In the genomic region with DNA sequence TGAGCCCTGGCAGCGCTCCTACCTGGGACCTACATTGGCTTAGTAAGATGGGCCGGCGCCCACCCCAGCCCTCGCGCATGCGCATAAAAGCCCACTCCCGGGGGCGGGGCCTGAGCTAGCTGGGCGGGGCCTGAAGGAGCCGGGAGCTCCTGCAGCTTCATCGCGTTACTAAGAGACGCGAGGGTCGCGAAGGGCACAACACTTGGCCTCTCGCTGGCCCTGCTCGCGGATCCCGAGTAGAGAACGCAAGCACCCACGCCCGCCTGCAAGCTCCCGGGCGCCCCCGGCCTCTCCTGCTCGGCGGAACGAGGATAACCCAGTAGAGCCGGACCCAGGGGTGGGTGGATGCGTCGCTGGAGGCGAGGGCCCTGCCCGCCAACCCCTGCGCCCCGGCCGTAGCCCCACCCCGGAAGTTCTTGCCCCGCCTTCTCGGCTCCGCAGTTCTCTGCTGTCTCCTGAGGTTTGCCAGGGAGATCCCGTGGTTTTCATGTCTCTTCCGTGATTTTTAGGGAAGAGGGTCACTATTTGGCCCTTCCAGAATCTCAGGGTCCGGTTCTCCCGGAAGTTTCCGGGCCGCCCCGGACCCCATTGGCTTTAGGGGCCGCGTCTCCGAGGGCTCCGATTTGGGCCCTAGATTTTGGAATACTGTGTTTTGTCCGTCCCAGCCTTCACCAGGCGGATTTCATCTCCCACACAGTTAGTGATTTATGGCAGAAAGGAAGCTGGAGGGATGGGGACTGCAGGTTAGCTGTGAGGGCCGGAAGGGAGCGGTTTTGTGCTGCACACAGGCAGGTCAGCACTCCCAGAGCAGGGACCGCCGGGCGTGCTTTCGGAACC, we compare ENCODE assay signal across 8 cellular contexts. TPM values are rescaled to one million over a fixed set of nuclear protein-coding genes. Genes with fewer than 3 reads are reported as not detected.
DNase-seq lines count a peak whose midpoint lies in the region; ATAC-seq and TF ChIP-seq lines count a peak whose summit lies in the region.

A gene with protein sequence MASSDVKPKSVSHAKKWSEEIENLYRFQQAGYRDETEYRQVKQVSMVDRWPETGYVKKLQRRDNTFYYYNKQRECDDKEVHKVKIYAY (plus strand): TSS at position 168 of the 837 bp plus-strand sequence. CDS start 7,081 bp downstream, outside the sequence.

- 0 out of 2 replicates have a peak, but pooled peaks have one; percentile 6 for TF ChIP-seq EP300 in Ishikawa (IDR thresholded peaks at IDR 0.05; ENCODE audit: borderline replicate concordance)

- no peaks in the 10 kb centered on the region for H3K9me3 ChIP-seq in esophagus (ENCODE audit: control insufficient read depth in 2 of 2, insufficient read depth in 1 of 2, low read depth in 1 of 2, low read length in 1 of 2)
- no peaks in the 10 kb centered on the region for H3K9me3 ChIP-seq in mucosa of stomach (ENCODE audit: control insufficient read depth, low read length)

- peak; percentile 72 for ATAC-seq in GM21619 (IDR thresholded peaks at IDR 0.05; ENCODE audit: unreplicated experiment)

- H3K4me3 ChIP-seq in esophagus (ENCODE audit: low read depth in 1 of 2, low read length in 2 of 2) = peak within 1 kb of the TSS; percentile 69 to 77
- H3K4me3 ChIP-seq in mucosa of stomach (ENCODE audit: low read length) = peak within 1 kb of the TSS; percentile 94

- peak within 1 kb of the TSS; percentile 89 for H3K4me3 Mint-ChIP-seq in activated T-cell treated with anti-CD3 and anti-CD28 coated beads, Interleukin-2, amount 50 U/mL, for 24 hours

- peaks cover 34% of the 10 kb centered on the region for H3K4me1 Mint-ChIP-seq in activated T-cell treated with anti-CD3 and anti-CD28 coated beads, Interleukin-2, amount 50 U/mL, for 24 hours (ENCODE audit: low read depth)

- H3K36me3 Mint-ChIP-seq in activated T-cell treated with anti-CD3 and anti-CD28 coated beads, Interleukin-2, amount 50 U/mL, for 24 hours (ENCODE audit: low read depth) = peaks cover 9% of the 10 kb centered on the region

- 0 to 1% methylated on average over 56 to 60 of the region's 60 CpGs for WGBS in esophagus, 2 donors

- no peak for TF ChIP-seq RAD21 in Ishikawa (IDR thresholded peaks at IDR 0.05; ENCODE audit: low read depth)

- peak within 1 kb of the TSS; percentile 96 for H3K27ac Mint-ChIP-seq in activated T-cell treated with anti-CD3 and anti-CD28 coated beads, Interleukin-2, amount 50 U/mL, for 24 hours

- no peaks in the 10 kb centered on the region for H3K9me3 Mint-ChIP-seq in activated T-cell treated with anti-CD3 and anti-CD28 coated beads, Interleukin-2, amount 50 U/mL, for 24 hours

- H3K9ac ChIP-seq in mucosa of stomach (ENCODE audit: low read length) = peak within 1 kb of the TSS; percentile 94

- no peaks in the 10 kb centered on the region for H3K4me1 ChIP-seq in esophagus (ENCODE audit: control insufficient read depth in 2 of 2, insufficient read depth in 2 of 2, low read length in 1 of 2)
- H3K4me1 ChIP-seq in mucosa of stomach (ENCODE audit: control insufficient read depth, insufficient read depth, low read length) = peaks cover 7% of the 10 kb centered on the region

- H3K36me3 ChIP-seq in esophagus (ENCODE audit: control insufficient read depth in 2 of 2, insufficient read depth in 2 of 2, low read length in 1 of 2) (no peaks in the 10 kb centered on the region), mucosa of stomach (ENCODE audit: control insufficient read depth, insufficient read depth, low read length) (no peaks in the 10 kb centered on the region)

- DNase-seq in DMS153 treated with DMSO at 0.1 percent for 48 hours (lab: John Stamatoyannopoulos, UW; ENCODE audit: unreplicated experiment) (peak; percentile 47), OCI-M2 (lab: John Stamatoyannopoulos, UW; ENCODE audit: unreplicated experiment) (peak; percentile 48)
- DNase-seq in activated T-cell treated with anti-CD3 and anti-CD28 coated beads, Interleukin-2, amount 50 U/mL, for 24 hours = peak; percentile 100
- peak; percentile 99 for DNase-seq in stimulated activated CD8-positive, alpha-beta memory T cell treated with anti-CD3 and anti-CD28 coated beads, Interleukin-4, amount 100 ng/mL, for 48 hours

- no peaks in the 10 kb centered on the region for H3K27me3 ChIP-seq in esophagus (ENCODE audit: control insufficient read depth in 1 of 2, insufficient read depth in 2 of 2, low read length in 2 of 2)
- H3K27me3 ChIP-seq in mucosa of stomach (ENCODE audit: control insufficient read depth, insufficient read depth, low read length) = no peaks in the 10 kb centered on the region

- H3K27ac ChIP-seq in esophagus (ENCODE audit: low read depth in 2 of 2, low read length in 1 of 2) = peak within 1 kb of the TSS; percentile 94 to 99

- no peaks in the 10 kb centered on the region for H3K27me3 Mint-ChIP-seq in activated T-cell treated with anti-CD3 and anti-CD28 coated beads, Interleukin-2, amount 50 U/mL, for 24 hours

TF ChIP-seq in Ishikawa, 13 proteins besides CTCF, POLR2A, EP300 and RAD21:
- peak; percentile 43; the same call in 1 of the 2 replicates for TF ChIP-seq CREB1 (IDR thresholded peaks at IDR 0.05; ENCODE audit: low read depth)
- peak; percentile 26; the same call in 1 of the 2 replicates for TF ChIP-seq EGR1 (IDR thresholded peaks at IDR 0.05)
- TF ChIP-seq YY1 (IDR thresholded peaks at IDR 0.05; ENCODE audit: low read depth) = 0 out of 2 replicates have a peak, but pooled peaks have one; percentile 42
- peak; percentile 68 for TF ChIP-seq TAF1 (IDR thresholded peaks at IDR 0.05; ENCODE audit: low read depth)
- TF ChIP-seq NFIC (IDR thresholded peaks at IDR 0.05) = no peak
- no peak for TF ChIP-seq ZBTB7A (IDR thresholded peaks at IDR 0.05; ENCODE audit: low read depth)
- TF ChIP-seq CEBPB (IDR thresholded peaks at IDR 0.05) = peak; percentile 7; the same call in 1 of the 2 replicates
- TF ChIP-seq, protein P1, sequence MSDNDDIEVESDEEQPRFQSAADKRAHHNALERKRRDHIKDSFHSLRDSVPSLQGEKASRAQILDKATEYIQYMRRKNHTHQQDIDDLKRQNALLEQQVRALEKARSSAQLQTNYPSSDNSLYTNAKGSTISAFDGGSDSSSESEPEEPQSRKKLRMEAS (IDR thresholded peaks at IDR 0.05) = peak; percentile 75
- TF ChIP-seq FOXM1 (IDR thresholded peaks at IDR 0.05; ENCODE audit: borderline replicate concordance, low read depth) = peak; percentile 56; the same call in 1 of the 2 replicates

RNA-seq across cellular contexts. Expression of the gene that starts here (rescaled TPM):
- under 1 TPM in 1 of 2 donors, not detected in 1; 0.16 TPM for polyA plus RNA-seq in esophagus

Comparison
In these comparisons a context has a peak if more than half of its experiments do, and no peak if none do; other contexts are left out.
1. Peak in every context shown above with its lines: DNase-seq, ATAC-seq, H3K4me3 ChIP-seq and H3K27ac ChIP-seq.
2. DNase-seq: peak in every context shown above with its lines; median percentile 100 in activated T-cell treated with anti-CD3 and anti-CD28 coated beads, Interleukin-2, amount 50 U/mL, for 24 hours; 99 in stimulated activated CD8-positive, alpha-beta memory T cell treated with anti-CD3 and anti-CD28 coated beads, Interleukin-4, amount 100 ng/mL, for 48 hours; 48 in OCI-M2; 47 in DMS153 treated with DMSO at 0.1 percent for 48 hours.